In the genomic region with DNA sequence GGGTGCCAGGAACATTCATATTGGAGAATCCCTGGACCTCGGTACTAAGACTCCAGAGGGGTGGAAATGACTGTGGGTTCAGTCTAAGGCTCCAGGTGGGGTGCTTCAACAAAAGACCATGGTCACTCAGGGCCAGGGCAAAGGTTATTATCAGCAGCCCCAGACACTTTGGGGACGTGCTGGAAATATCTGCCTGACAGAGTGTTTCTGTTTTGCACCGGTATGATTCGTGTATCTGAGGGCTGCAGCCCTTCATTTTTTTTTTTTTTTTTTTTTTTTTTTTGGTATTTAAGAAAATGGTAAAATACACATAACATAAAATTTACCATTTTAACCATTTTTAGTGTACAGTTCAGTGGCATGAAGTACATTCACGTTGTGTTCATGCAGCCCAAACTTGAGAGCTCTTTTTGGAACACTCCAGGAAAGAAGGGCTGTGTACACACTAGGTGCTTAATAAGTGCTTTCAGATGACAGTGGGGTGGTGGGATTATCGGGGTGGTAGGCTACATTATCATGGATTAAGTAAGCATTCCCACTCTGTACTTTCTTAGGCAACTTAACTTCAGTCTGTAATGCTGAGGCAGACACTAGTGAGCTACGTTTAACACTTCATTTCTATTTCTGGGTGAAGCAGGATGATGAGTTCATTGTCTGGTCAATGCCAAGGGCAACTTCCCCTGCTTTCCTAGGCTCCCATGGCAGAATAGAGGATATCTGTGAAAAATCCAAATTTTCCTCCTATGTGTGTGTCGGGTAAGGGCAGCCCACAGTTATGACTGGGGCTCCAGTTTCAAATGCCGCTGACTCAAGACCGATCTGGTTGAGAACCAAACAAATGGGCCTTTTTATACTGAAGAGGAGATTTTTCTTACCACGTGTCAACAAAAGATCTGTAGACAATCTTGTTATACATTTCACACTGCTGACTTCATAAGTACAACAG, we compare ENCODE assay signal across 12 cellular contexts.
A peak's percentile ranks its signal among the peaks of the same experiment; 100 is the strongest.
DNase-seq lines count a peak whose midpoint lies in the region; ATAC-seq and TF ChIP-seq lines count a peak whose summit lies in the region.
"Had no signal": no experiment of that assay in that cellular context is flagged by ENCODE, and none has a peak within 500 bp of the region (broad histone marks: within the 10 kb centered on the region; RNA-seq: fewer than 3 reads in every experiment).

No MANE protein-coding gene starts in this region.

- H2AFZ ChIP-seq in ACC112 (ENCODE audit: low read length, unreplicated experiment): no peak overlapping the region
- H2AFZ ChIP-seq in fibroblast of lung (ENCODE audit: low read length): no peak overlapping the region
- no peak overlapping the region for H2AFZ ChIP-seq in hepatocyte
- H2AFZ ChIP-seq: PC-9 had no signal

- H3K36me3 ChIP-seq in ACC112 (ENCODE audit: insufficient read depth, low read length) (no peaks in the 10 kb centered on the region), fibroblast of lung (ENCODE audit: control insufficient read depth, insufficient read depth, low read length) (no peaks in the 10 kb centered on the region), hepatocyte (replicated peaks; ENCODE audit: insufficient read depth, low read depth) (no peaks in the 10 kb centered on the region)

- H3K4me3 Mint-ChIP-seq in T-cell: no peak overlapping the region
- H3K4me3 Mint-ChIP-seq: dendritic cell treated with granulocyte-macrophage colony-stimulating factor and Interleukin-4, amounts not matched to agents 40 ng/mL and 50 ng/mL, for 4 days had no signal

- peaks cover 10% of the 10 kb centered on the region for H3K79me2 ChIP-seq in ACC112 (ENCODE audit: control insufficient read depth, insufficient read depth, low read length, unreplicated experiment)
- no peaks in the 10 kb centered on the region for H3K79me2 ChIP-seq in fibroblast of lung (ENCODE audit: control insufficient read depth, insufficient read depth, low read length)
- H3K79me2 ChIP-seq in hepatocyte: no peaks in the 10 kb centered on the region

- H4K20me1 ChIP-seq in fibroblast of lung (ENCODE audit: control insufficient read depth, extremely low read depth, insufficient read depth, low read length) (no peaks in the 10 kb centered on the region), hepatocyte (ENCODE audit: insufficient read depth, poor library complexity, severe bottlenecking) (no peaks in the 10 kb centered on the region)

- DNase-seq in COLO829 (ENCODE audit: low spot score) (peak; percentile 91), T-cell (no peak), fibroblast of lung (ENCODE audit: low read depth in 2 of 2) (peak; percentile 37 to 95), ecto neural progenitor cell (ENCODE audit: low spot score) (no peak), NCI-H748 treated with DMSO at 0.1 percent for 48 hours (lab: John Stamatoyannopoulos, UW) (no peak), hepatocyte (ENCODE audit: low spot score) (no peak), RWPE1 (ENCODE audit: low spot score) (no peak)
- DNase-seq: activated naive CD4-positive, alpha-beta T cell; PC-9; stimulated activated naive CD4-positive, alpha-beta T cell had no signal

- H3K4me1 ChIP-seq in ACC112 (ENCODE audit: control insufficient read depth, insufficient read depth, low read length, unreplicated experiment) (peaks cover 33% of the 10 kb centered on the region), fibroblast of lung (ENCODE audit: control insufficient read depth, extremely low read depth, insufficient read depth, low read length) (peaks cover 13% of the 10 kb centered on the region), hepatocyte (ENCODE audit: insufficient read depth) (peaks cover 7% of the 10 kb centered on the region)

- H3K36me3 Mint-ChIP-seq in T-cell: peaks cover 14% of the 10 kb centered on the region

- H3K9me3 Mint-ChIP-seq in T-cell: no peaks in the 10 kb centered on the region
- H3K9me3 Mint-ChIP-seq: dendritic cell treated with granulocyte-macrophage colony-stimulating factor and Interleukin-4, amounts not matched to agents 40 ng/mL and 50 ng/mL, for 4 days had no signal

- peak overlapping the region; percentile 43 to 46 for H3K27ac Mint-ChIP-seq in T-cell
- H3K27ac Mint-ChIP-seq: dendritic cell treated with granulocyte-macrophage colony-stimulating factor and Interleukin-4, amounts not matched to agents 40 ng/mL and 50 ng/mL, for 4 days had no signal

- 76% methylated on average over 11 of the region's 11 CpGs for WGBS in hepatocyte (ENCODE audit: low lambda C conversion rate, missing lambda C conversion rate)

- H3K27me3 ChIP-seq in ACC112 (ENCODE audit: insufficient read depth, low read length): no peaks in the 10 kb centered on the region
- H3K27me3 ChIP-seq in fibroblast of lung (ENCODE audit: control insufficient read depth, insufficient read depth, low read length): no peaks in the 10 kb centered on the region
- H3K27me3 ChIP-seq in hepatocyte: no peaks in the 10 kb centered on the region

- no peak overlapping the region for H3K9ac ChIP-seq in fibroblast of lung (ENCODE audit: insufficient read depth, low read length)

- H3K27ac ChIP-seq in ACC112 (ENCODE audit: low read depth, low read length) (peak overlapping the region; percentile 38; the same call in 1 of the 2 replicates), fibroblast of lung (ENCODE audit: insufficient read depth, low read length) (no peak overlapping the region), hepatocyte (no peak overlapping the region), RWPE1 (no peak overlapping the region)
- H3K27ac ChIP-seq: PC-9 had no signal

- CTCF ChIA-PET in T-cell (lab: Charles Lee): interaction anchor here in 1 of 2 donors (0.7 kb wide), 1 partner anchor 8 kb away, joined by 4 read pairs; no protein-coding TSS in a partner anchor
- CTCF ChIA-PET in RWPE1 (lab: Yijun Ruan, JAX): interaction anchor here (0.6 kb wide), 1 partner anchor 176 kb away, joined by 3 read pairs; no protein-coding TSS in a partner anchor

- no peak for ATAC-seq in T-cell (replicated peaks in 1 of 4)

- POLR2A ChIA-PET in T-cell (lab: Charles Lee) (no interaction called here), RWPE1 (lab: Yijun Ruan, JAX; ENCODE audit: low non-redundant PET) (no interaction called here)

- no peak overlapping the region for H3K4me2 ChIP-seq in fibroblast of lung (ENCODE audit: extremely low read depth, insufficient read depth, low read length)
- no peak overlapping the region for H3K4me2 ChIP-seq in hepatocyte
- H3K4me2 ChIP-seq: PC-9 had no signal

- H3K9me3 ChIP-seq in fibroblast of lung (ENCODE audit: control insufficient read depth, insufficient read depth, low read depth, low read length) (no peaks in the 10 kb centered on the region), hepatocyte (ENCODE audit: low read depth) (no peaks in the 10 kb centered on the region)

- TF ChIP-seq CTCF in fibroblast of lung (conservative IDR thresholded peaks at IDR 0.05 in 1 of 2, IDR thresholded peaks at IDR 0.05 in 1 of 2; ENCODE audit: low read depth in 1 of 2, low read length in 2 of 2) (no peak), hepatocyte (IDR thresholded peaks at IDR 0.05; ENCODE audit: poor library complexity) (no peak), RWPE1 (conservative IDR thresholded peaks at IDR 0.05; ENCODE audit: low read depth) (no peak)

- H3K4me3 ChIP-seq in ACC112 (ENCODE audit: low read depth, low read length): no peak overlapping the region
- no peak overlapping the region for H3K4me3 ChIP-seq in fibroblast of lung (replicated peaks in 1 of 4; ENCODE audit: control extremely low read depth in 1 of 4, insufficient read depth in 1 of 4, low read depth in 3 of 4, low read length in 4 of 4)
- no peak overlapping the region for H3K4me3 ChIP-seq in hepatocyte
- H3K4me3 ChIP-seq: PC-9 had no signal

- peaks cover 59 to 82% (median 74%) of the 10 kb centered on the region in 3 donors for H3K4me1 Mint-ChIP-seq in T-cell

- H3K9me2 ChIP-seq in hepatocyte (replicated peaks; ENCODE audit: insufficient read depth): no peaks in the 10 kb centered on the region

- H3K27me3 Mint-ChIP-seq in T-cell: no peaks in the 10 kb centered on the region
- H3K27me3 Mint-ChIP-seq: dendritic cell treated with granulocyte-macrophage colony-stimulating factor and Interleukin-4, amounts not matched to agents 40 ng/mL and 50 ng/mL, for 4 days had no signal

Comparison
In these comparisons a context has a peak if more than half of its experiments do, and no peak if none do; other contexts are left out.
1. DNase-seq: peak in COLO829 (single experiment) and fibroblast of lung (2 of 2); none in T-cell (0 of 34), ecto neural progenitor cell (single experiment), NCI-H748 treated with DMSO at 0.1 percent for 48 hours (single experiment), hepatocyte (single experiment) and RWPE1 (single experiment).